In the genomic region with DNA sequence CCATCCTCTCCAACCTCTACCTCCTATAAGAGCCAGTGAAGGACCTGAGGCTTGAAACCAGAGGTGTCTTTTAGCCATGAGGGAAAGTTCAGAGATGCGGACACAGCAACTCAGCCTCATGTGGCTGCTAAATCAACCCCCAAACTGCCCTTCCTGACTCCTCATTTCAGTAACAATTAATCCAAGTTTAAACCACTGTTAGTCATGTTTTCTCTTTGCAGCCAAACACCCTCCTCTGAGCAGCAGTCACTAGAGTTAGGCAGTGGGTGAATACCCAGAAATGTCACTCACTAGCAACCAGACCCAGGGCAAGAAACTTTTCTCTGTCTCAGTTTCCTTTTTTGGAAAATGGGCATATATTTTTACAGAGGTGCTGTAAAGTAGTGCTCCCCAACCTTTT, we compare ENCODE assay signal across 17 cellular contexts.
DNase-seq lines count a peak whose midpoint lies in the region; ATAC-seq lines count a peak whose summit lies in the region.
"Had no signal": no experiment of that assay in that cellular context is flagged by ENCODE, and none has a peak within 500 bp of the region (broad histone marks: within the 10 kb centered on the region; RNA-seq: fewer than 3 reads in every experiment).

No MANE protein-coding gene starts in this region.

- CTCF ChIA-PET in activated CD8-positive, alpha-beta memory T cell treated with anti-CD3 and anti-CD28 coated beads, Interleukin-2, amount 10 ng/mL, durations not matched to agents 7 days and 5 days (lab: Charles Lee), result no interaction called here

- no peaks in the 10 kb centered on the region for H3K9me3 Mint-ChIP-seq in activated CD8-positive, alpha-beta memory T cell treated with anti-CD3 and anti-CD28 coated beads, Interleukin-2, amount 10 ng/mL, durations not matched to agents 7 days and 5 days (ENCODE audit: low read depth)
- H3K9me3 Mint-ChIP-seq: mesothelial cell of epicardium, neural progenitor cell had no signal

- ATAC-seq in activated CD8-positive, alpha-beta memory T cell treated with anti-CD3 and anti-CD28 coated beads, Interleukin-2, amount 10 ng/mL, durations not matched to agents 7 days and 5 days, result no peak
- ATAC-seq in HG03175 (IDR thresholded peaks at IDR 0.05; ENCODE audit: unreplicated experiment) (peak; percentile 43), HG03520 (IDR thresholded peaks at IDR 0.05; ENCODE audit: unreplicated experiment) (no peak)

- DNase-seq in activated CD8-positive, alpha-beta memory T cell treated with anti-CD3 and anti-CD28 coated beads for 24 hours, result peak; percentile 45
- DNase-seq in activated CD8-positive, alpha-beta memory T cell treated with anti-CD3 and anti-CD28 coated beads, Interleukin-2, amount 10 ng/mL, durations not matched to agents 7 days and 5 days, result no peak
- DNase-seq in astrocyte of the hippocampus (ENCODE audit: low read depth, low spot score) (peak; percentile 49), NK-92 (lab: John Stamatoyannopoulos, UW; ENCODE audit: unreplicated experiment) (no peak), SKM-1 treated with dmso at 0.1 percent for 144 hours (lab: John Stamatoyannopoulos, UW; ENCODE audit: unreplicated experiment) (no peak)
- DNase-seq: CD4-positive, CD25-positive, alpha-beta regulatory T cell; GOT3; MV-4-11; retina had no signal

- H3K4me1 ChIP-seq in skeletal muscle satellite cell (ENCODE audit: control insufficient read depth, insufficient read depth, low read length), result peaks cover 82% of the 10 kb centered on the region
- H3K4me1 ChIP-seq: ascending aorta had no signal

- H3K9me3 ChIP-seq in skeletal muscle satellite cell (replicated peaks; ENCODE audit: low read length), result no peaks in the 10 kb centered on the region
- H3K9me3 ChIP-seq: ascending aorta, stomach, upper lobe of right lung had no signal

- no peaks in the 10 kb centered on the region for H3K27me3 ChIP-seq in skeletal muscle satellite cell (ENCODE audit: control insufficient read depth, insufficient read depth, low read length)
- H3K27me3 ChIP-seq: ascending aorta, neural progenitor cell, stomach, upper lobe of right lung had no signal

- no peak overlapping the region for H3K27ac Mint-ChIP-seq in activated CD8-positive, alpha-beta memory T cell treated with anti-CD3 and anti-CD28 coated beads, Interleukin-2, amount 10 ng/mL, durations not matched to agents 7 days and 5 days
- H3K27ac Mint-ChIP-seq: CD4-positive, CD25-positive, alpha-beta regulatory T cell; mesothelial cell of epicardium; neural progenitor cell had no signal

- H3K9ac ChIP-seq in skeletal muscle satellite cell (ENCODE audit: low read depth, low read length), result peak overlapping the region; percentile 47
- H3K9ac ChIP-seq: neural progenitor cell had no signal

- H3K27me3 Mint-ChIP-seq in activated CD8-positive, alpha-beta memory T cell treated with anti-CD3 and anti-CD28 coated beads, Interleukin-2, amount 10 ng/mL, durations not matched to agents 7 days and 5 days, result no peaks in the 10 kb centered on the region
- H3K27me3 Mint-ChIP-seq: CD4-positive, CD25-positive, alpha-beta regulatory T cell had no signal

- no peak overlapping the region for H3K4me3 Mint-ChIP-seq in activated CD8-positive, alpha-beta memory T cell treated with anti-CD3 and anti-CD28 coated beads, Interleukin-2, amount 10 ng/mL, durations not matched to agents 7 days and 5 days
- H3K4me3 Mint-ChIP-seq: CD4-positive, CD25-positive, alpha-beta regulatory T cell; mesothelial cell of epicardium; neural progenitor cell had no signal

- H3K4me3 ChIP-seq in skeletal muscle satellite cell (ENCODE audit: low read length), result no peak overlapping the region
- H3K4me3 ChIP-seq: ascending aorta, neural progenitor cell, stomach, upper lobe of right lung had no signal

- H3K36me3 ChIP-seq in skeletal muscle satellite cell (ENCODE audit: insufficient read depth, low read length), result no peaks in the 10 kb centered on the region
- H3K36me3 ChIP-seq: ascending aorta, neural progenitor cell, stomach, upper lobe of right lung had no signal

- H3K4me2 ChIP-seq in skeletal muscle satellite cell (ENCODE audit: low read length), result no peak overlapping the region
- H3K4me2 ChIP-seq: neural progenitor cell had no signal

- no peaks in the 10 kb centered on the region for H3K4me1 Mint-ChIP-seq in activated CD8-positive, alpha-beta memory T cell treated with anti-CD3 and anti-CD28 coated beads, Interleukin-2, amount 10 ng/mL, durations not matched to agents 7 days and 5 days

- H3K36me3 Mint-ChIP-seq in activated CD8-positive, alpha-beta memory T cell treated with anti-CD3 and anti-CD28 coated beads, Interleukin-2, amount 10 ng/mL, durations not matched to agents 7 days and 5 days, result no peaks in the 10 kb centered on the region
- H3K36me3 Mint-ChIP-seq: CD4-positive, CD25-positive, alpha-beta regulatory T cell; mesothelial cell of epicardium; neural progenitor cell had no signal

Comparison
In these comparisons a context has a peak if more than half of its experiments do, and no peak if none do; other contexts are left out.
1. DNase-seq: peak in activated CD8-positive, alpha-beta memory T cell treated with anti-CD3 and anti-CD28 coated beads for 24 hours (single experiment) and astrocyte of the hippocampus (single experiment); none in activated CD8-positive, alpha-beta memory T cell treated with anti-CD3 and anti-CD28 coated beads, Interleukin-2, amount 10 ng/mL, durations not matched to agents 7 days and 5 days (single experiment), NK-92 (single experiment) and SKM-1 treated with dmso at 0.1 percent for 144 hours (single experiment).